In genomic region chr4:70838972-70839536, GRCh38 we compare ENCODE assay signal across 1 cellular context.
TF ChIP-seq lines count a peak whose summit lies in the region.

No MANE protein-coding gene starts in this region.

TF ChIP-seq in GM12878, 131 proteins besides CTCF, POLR2A, EP300 and RAD21 (continued from another document and continues in another):
- TF ChIP-seq CUX1 (IDR thresholded peaks at IDR 0.05; ENCODE audit: insufficient replicate concordance, low read depth, low read length) (no peak), TAF1 (IDR thresholded peaks at IDR 0.05; ENCODE audit: borderline replicate concordance, low read depth, low read length) (no peak), CREB1 (IDR thresholded peaks at IDR 0.05; ENCODE audit: low read depth) (no peak; the same call in 1 of the 2 replicates), BACH1 (IDR thresholded peaks at IDR 0.05; ENCODE audit: borderline replicate concordance) (no peak; the same call in 1 of the 2 replicates), KDM1A (IDR thresholded peaks at IDR 0.05; ENCODE audit: borderline replicate concordance) (no peak), PKNOX1 (IDR thresholded peaks at IDR 0.05) (no peak), MEF2B (IDR thresholded peaks at IDR 0.05; ENCODE audit: partially characterized antibody, poor library complexity, severe bottlenecking) (no peak), KAT2A (conservative IDR thresholded peaks at IDR 0.05; ENCODE audit: control insufficient read depth, low read depth, low read length) (no peak), GATAD2B (conservative IDR thresholded peaks at IDR 0.05; ENCODE audit: low read depth) (no peak), ZNF384 (IDR thresholded peaks at IDR 0.05; ENCODE audit: borderline replicate concordance, low read depth, low read length) (no peak), JUNB (IDR thresholded peaks at IDR 0.05) (no peak), E2F4 (IDR thresholded peaks at IDR 0.05; ENCODE audit: low read depth, low read length) (no peak), CBFB (IDR thresholded peaks at IDR 0.05; ENCODE audit: low read depth) (no peak), SMC3 (IDR thresholded peaks at IDR 0.05; ENCODE audit: borderline replicate concordance, low read length) (no peak), ZNF207 (IDR thresholded peaks at IDR 0.05; ENCODE audit: borderline replicate concordance) (no peak), ZNF24 (IDR thresholded peaks at IDR 0.05) (no peak), RB1 (IDR thresholded peaks at IDR 0.05; ENCODE audit: borderline replicate concordance) (peak; percentile 49; the same call in 1 of the 2 replicates), FOXM1 (IDR thresholded peaks at IDR 0.05; ENCODE audit: low read depth, low read length) (no peak), ZNF217 (IDR thresholded peaks at IDR 0.05) (peak; percentile 75; the same call in 1 of the 2 replicates), IKZF2 (IDR thresholded peaks at IDR 0.05) (0 out of 4 replicates have a peak, but pooled peaks of 1 of the 2 experiments have one; percentile 40), POLR2AphosphoS5 (IDR thresholded peaks at IDR 0.05; ENCODE audit: low read length) (peak; percentile 36; the same call in 1 of the 2 replicates), TARDBP (IDR thresholded peaks at IDR 0.05; ENCODE audit: borderline replicate concordance) (0 out of 2 replicates have a peak, but pooled peaks have one; percentile 4), DPF2 (IDR thresholded peaks at IDR 0.05) (no peak), FOS (IDR thresholded peaks at IDR 0.05; ENCODE audit: borderline replicate concordance, extremely low read depth, insufficient read length) (no peak), MXI1 (IDR thresholded peaks at IDR 0.05; ENCODE audit: low read depth, low read length) (no peak; the same call in 1 of the 2 replicates), ELK1 (IDR thresholded peaks at IDR 0.05; ENCODE audit: low read depth, low read length) (no peak), MEF2A (IDR thresholded peaks at IDR 0.05; ENCODE audit: insufficient read depth, low read depth, low read length) (0 out of 2 replicates have a peak, but pooled peaks have one; percentile 5), CHD4 (IDR thresholded peaks at IDR 0.05) (no peak), EED (IDR thresholded peaks at IDR 0.05; ENCODE audit: low read depth) (peak; percentile 45), MYB (IDR thresholded peaks at IDR 0.05; ENCODE audit: borderline replicate concordance, low read depth, low read length) (no peak), IRF5 (IDR thresholded peaks at IDR 0.05; ENCODE audit: borderline replicate concordance) (no peak), POU2F2 (IDR thresholded peaks at IDR 0.05; ENCODE audit: borderline replicate concordance, low read depth, low read length) (no peak), SMAD5 (IDR thresholded peaks at IDR 0.05; ENCODE audit: low read depth) (no peak), EGR1 (IDR thresholded peaks at IDR 0.05; ENCODE audit: borderline replicate concordance in 1 of 2, low read depth in 2 of 2, low read length in 2 of 2) (peak in 1 of 2 experiments; percentile 75; a peak in 2 of 3 replicates), ETV6 (conservative IDR thresholded peaks at IDR 0.05 in 1 of 2, IDR thresholded peaks at IDR 0.05 in 1 of 2; ENCODE audit: borderline replicate concordance in 1 of 2, low read depth in 1 of 2) (no peak), NFIC (IDR thresholded peaks at IDR 0.05; ENCODE audit: low read depth, low read length) (no peak), PAX8 (IDR thresholded peaks at IDR 0.05) (no peak), RAD51 (IDR thresholded peaks at IDR 0.05) (no peak), HDGF (IDR thresholded peaks at IDR 0.05) (peak; percentile 63; the same call in 1 of the 2 replicates), NFYA (IDR thresholded peaks at IDR 0.05; ENCODE audit: borderline replicate concordance, low read depth, low read length) (no peak), CHD2 (IDR thresholded peaks at IDR 0.05; ENCODE audit: borderline replicate concordance, low read depth, low read length) (no peak; the same call in 1 of the 2 replicates), MTA2 (IDR thresholded peaks at IDR 0.05; ENCODE audit: low read depth) (no peak), CEBPB (IDR thresholded peaks at IDR 0.05; ENCODE audit: borderline replicate concordance in 1 of 2, low read depth in 2 of 2, low read length in 2 of 2) (no peak), ZSCAN29 (IDR thresholded peaks at IDR 0.05) (no peak), YBX1 (IDR thresholded peaks at IDR 0.05) (no peak), SUPT20H (IDR thresholded peaks at IDR 0.05; ENCODE audit: borderline replicate concordance, control insufficient read depth, low read depth, low read length) (no peak), CBX5 (IDR thresholded peaks at IDR 0.05; ENCODE audit: low read depth) (no peak), IRF4 (IDR thresholded peaks at IDR 0.05; ENCODE audit: low read depth, low read length) (no peak), MLLT1 (IDR thresholded peaks at IDR 0.05) (0 out of 2 replicates have a peak, but pooled peaks have one; percentile 58), NR2C1 (IDR thresholded peaks at IDR 0.05) (no peak), SIN3A (IDR thresholded peaks at IDR 0.05; ENCODE audit: low read depth, low read length) (peak; percentile 53; the same call in 1 of the 2 replicates), CREM (IDR thresholded peaks at IDR 0.05; ENCODE audit: low read depth) (no peak), SMAD1 (IDR thresholded peaks at IDR 0.05; ENCODE audit: low read depth, partially characterized antibody) (no peak), USF1 (IDR thresholded peaks at IDR 0.05; ENCODE audit: borderline replicate concordance, extremely low read length, insufficient read depth, low read depth, low read length) (no peak), RUNX3 (IDR thresholded peaks at IDR 0.05; ENCODE audit: low read length) (no peak), IRF3 (IDR thresholded peaks at IDR 0.05) (no peak), RELB (IDR thresholded peaks at IDR 0.05; ENCODE audit: low read depth) (peak; percentile 54)
